Comparison of ENCODE assay signal across 13 cellular contexts in genomic region chr15:37037256-37037655, GRCh38.
A peak's percentile ranks its signal among the peaks of the same experiment; 100 is the strongest.
DNase-seq lines count a peak whose midpoint lies in the region; TF ChIP-seq lines count a peak whose summit lies in the region.
"Had no signal": no experiment of that assay in that cellular context is flagged by ENCODE, and none has a peak within 500 bp of the region (broad histone marks: within the 10 kb centered on the region; RNA-seq: fewer than 3 reads in every experiment).

No MANE protein-coding gene starts in this region.

- H3K9me3 Mint-ChIP-seq in brain = no peaks in the 10 kb centered on the region
- H3K9me3 Mint-ChIP-seq in nephron = no peaks in the 10 kb centered on the region
- no peaks in the 10 kb centered on the region for H3K9me3 Mint-ChIP-seq in CD4-positive, alpha-beta memory T cell

- H3K36me3 ChIP-seq in HEK293 (ENCODE audit: control insufficient read depth in 2 of 2, insufficient read depth in 1 of 2, low read length in 2 of 2) = peaks cover 0 to under 1% of the 10 kb centered on the region in 2 experiments; a peak in 1 of 3 replicates
- H3K36me3 ChIP-seq in CD4-positive, alpha-beta memory T cell (ENCODE audit: insufficient read depth, low read length) = no peaks in the 10 kb centered on the region

- no peak for TF ChIP-seq CTCF in HEK293 (tag by site-specific recombination; IDR thresholded peaks at IDR 0.05)
- no peak for TF ChIP-seq CTCF in brain (conservative IDR thresholded peaks at IDR 0.05)
- TF ChIP-seq CTCF in nephron (IDR thresholded peaks at IDR 0.05; ENCODE audit: unreplicated experiment in 3 of 3) = no peak

- H3K4me1 Mint-ChIP-seq in brain (peaks cover 90% of the 10 kb centered on the region), nephron (peaks cover 52% of the 10 kb centered on the region)
- no peaks in the 10 kb centered on the region for H3K4me1 Mint-ChIP-seq in CD4-positive, alpha-beta memory T cell
- H3K4me1 Mint-ChIP-seq: CD14-positive monocyte had no signal

- peaks cover 45% of the 10 kb centered on the region for H3K36me3 Mint-ChIP-seq in brain
- peaks cover 69% of the 10 kb centered on the region for H3K36me3 Mint-ChIP-seq in nephron (ENCODE audit: low read depth)
- H3K36me3 Mint-ChIP-seq in CD4-positive, alpha-beta memory T cell = no peaks in the 10 kb centered on the region
- H3K36me3 Mint-ChIP-seq: CD14-positive monocyte had no signal

- no peaks in the 10 kb centered on the region for H3K9me3 ChIP-seq in HEK293 (ENCODE audit: control insufficient read depth, insufficient read depth, low read depth, low read length)
- no peaks in the 10 kb centered on the region for H3K9me3 ChIP-seq in CD4-positive, alpha-beta memory T cell (ENCODE audit: control insufficient read depth in 1 of 2, low read length in 2 of 2)
- H3K9me3 ChIP-seq: A549, HAP-1 had no signal

- H3K27ac Mint-ChIP-seq in brain = peak overlapping the region in 3 of 5 experiments; percentile 20 to 95 (median 92)
- peak overlapping the region; percentile 7 to 57 (median 23) for H3K27ac Mint-ChIP-seq in nephron
- no peak overlapping the region for H3K27ac Mint-ChIP-seq in CD4-positive, alpha-beta memory T cell
- H3K27ac Mint-ChIP-seq: CD14-positive monocyte had no signal

- DNase-seq in NCI-H526 (lab: John Stamatoyannopoulos, UW) (peak; percentile 52 to 78), AG20443 (ENCODE audit: low spot score) (no peak), superior temporal gyrus (ENCODE audit: extremely low spot score) (no peak), HCEC 1CT (no peak)
- no peak for DNase-seq in CD4-positive, alpha-beta memory T cell
- DNase-seq: DMS53, GF-D8 had no signal

- no peak overlapping the region for H3K4me3 ChIP-seq in HEK293 (ENCODE audit: low read depth, low read length)
- H3K4me3 ChIP-seq in CD4-positive, alpha-beta memory T cell (ENCODE audit: low read length in 2 of 2) = no peak overlapping the region
- H3K4me3 ChIP-seq: A549, HAP-1 had no signal

- H3K27me3 Mint-ChIP-seq in brain (no peaks in the 10 kb centered on the region), nephron (ENCODE audit: low read depth) (no peaks in the 10 kb centered on the region)
- peaks cover 0 to 1% of the 10 kb centered on the region in 2 donors for H3K27me3 Mint-ChIP-seq in CD4-positive, alpha-beta memory T cell

- no peaks in the 10 kb centered on the region for H3K27me3 ChIP-seq in CD4-positive, alpha-beta memory T cell (ENCODE audit: insufficient read depth, low read length)

- H3K4me1 ChIP-seq in HEK293 (ENCODE audit: control insufficient read depth, insufficient read depth, low read length) = peaks cover 18% of the 10 kb centered on the region
- H3K4me1 ChIP-seq in CD4-positive, alpha-beta memory T cell (ENCODE audit: insufficient read depth, low read length) = no peaks in the 10 kb centered on the region
- H3K4me1 ChIP-seq: A549 had no signal

- POLR2A ChIA-PET in HEK293 (lab: Yijun Ruan, JAX) = interaction anchor here (1.0 kb wide), 1 partner anchor 458 kb away, joined by 3 read pairs; the partner anchor contains the start of gene CDIN1
- POLR2A ChIA-PET in CD4-positive, alpha-beta memory T cell (lab: Charles Lee; ENCODE audit: partially characterized antibody) = no interaction called here

- H3K27ac ChIP-seq in HEK293 (ENCODE audit: extremely low read depth, low read depth, low read length) = no peak overlapping the region
- no peak overlapping the region for H3K27ac ChIP-seq in CD4-positive, alpha-beta memory T cell (ENCODE audit: low read depth, low read length)
- H3K27ac ChIP-seq: A549 had no signal

- CTCF ChIA-PET in HEK293 (lab: Yijun Ruan, JAX) = no interaction called here
- CTCF ChIA-PET in CD4-positive, alpha-beta memory T cell (lab: Charles Lee; ENCODE audit: partially characterized antibody) = no interaction called here

- H3K4me3 Mint-ChIP-seq in brain (peak overlapping the region in 3 of 5 experiments; percentile 16 to 75 (median 19)), nephron (no peak overlapping the region)
- H3K4me3 Mint-ChIP-seq in CD4-positive, alpha-beta memory T cell = no peak overlapping the region
- H3K4me3 Mint-ChIP-seq: CD14-positive monocyte had no signal

- intact Hi-C loops in CD4-positive, alpha-beta memory T cell (cut with micrococcal nuclease) = no loop called here

TF ChIP-seq in HEK293, 187 proteins besides CTCF, POLR2A, EP300 and RAD21:
- TF ChIP-seq ZNF324 (tag by site-specific recombination; IDR thresholded peaks at IDR 0.05) = no peak
- TF ChIP-seq ZNF133 (tag by site-specific recombination; IDR thresholded peaks at IDR 0.05) = 0 out of 2 replicates have a peak, but pooled peaks have one; percentile 8

Comparison
In these comparisons a context has a peak if more than half of its experiments do, and no peak if none do; other contexts are left out.
1. DNase-seq: peak in NCI-H526 (2 of 2); none in AG20443 (single experiment), CD4-positive, alpha-beta memory T cell (0 of 5), superior temporal gyrus (single experiment) and HCEC 1CT (single experiment).
2. H3K27ac Mint-ChIP-seq: peak in brain (3 of 5) and nephron (3 of 3); none in CD4-positive, alpha-beta memory T cell (0 of 7).
3. H3K4me3 Mint-ChIP-seq: peak in brain (3 of 5); none in nephron (0 of 3) and CD4-positive, alpha-beta memory T cell (0 of 8).